1 cellular context compared by ENCODE assay signal in genomic region chr6:34745277-34746103, GRCh38.
A peak's percentile ranks its signal among the peaks of the same experiment; 100 is the strongest.
TF ChIP-seq lines count a peak whose summit lies in the region.

No MANE protein-coding gene starts in this region.

TF ChIP-seq in K562, 482 proteins besides CTCF, POLR2A, EP300 and RAD21 (continued from another document):
- TF ChIP-seq ZNF134 (CRISPR knock-in tag; conservative IDR thresholded peaks at IDR 0.05) (no peak), RBFOX2 (IDR thresholded peaks at IDR 0.05; ENCODE audit: low read depth, low read length) (no peak), ZNF165 (CRISPR knock-in tag; IDR thresholded peaks at IDR 0.05; ENCODE audit: borderline replicate concordance) (no peak), MXI1 (IDR thresholded peaks at IDR 0.05; ENCODE audit: low read depth, low read length) (no peak), BRD9 (IDR thresholded peaks at IDR 0.05; ENCODE audit: low read depth, partially characterized antibody) (no peak), C11orf30 (IDR thresholded peaks at IDR 0.05; ENCODE audit: low read depth) (no peak), RUNX1 (IDR thresholded peaks at IDR 0.05; ENCODE audit: low read depth) (no peak), ELF2 (CRISPR knock-in tag; IDR thresholded peaks at IDR 0.05) (no peak), TRIM28 (IDR thresholded peaks at IDR 0.05) (no peak), ZNF197 (CRISPR knock-in tag; IDR thresholded peaks at IDR 0.05; ENCODE audit: low read depth) (no peak), ZNF318 (IDR thresholded peaks at IDR 0.05; ENCODE audit: borderline replicate concordance in 1 of 2, low read depth in 1 of 2) (0 out of 4 replicates have a peak, but pooled peaks of 1 of the 2 experiments have one; percentile 26), KLF13 (tag; IDR thresholded peaks at IDR 0.05; ENCODE audit: borderline replicate concordance, low read depth) (no peak), MAFK (IDR thresholded peaks at IDR 0.05; ENCODE audit: low read length) (no peak), BMI1 (IDR thresholded peaks at IDR 0.05; ENCODE audit: low read length) (no peak), RBM22 (IDR thresholded peaks at IDR 0.05; ENCODE audit: low read depth, low read length, poor library complexity, severe bottlenecking) (no peak), XRCC5 (IDR thresholded peaks at IDR 0.05; ENCODE audit: low read depth, low read length) (no peak), ZNF175 (CRISPR knock-in tag; IDR thresholded peaks at IDR 0.05; ENCODE audit: low read depth) (no peak), HBP1 (CRISPR knock-in tag; IDR thresholded peaks at IDR 0.05) (no peak), NCOA6 (IDR thresholded peaks at IDR 0.05) (no peak), ZNF184 (CRISPR knock-in tag; IDR thresholded peaks at IDR 0.05) (no peak), RB1 (IDR thresholded peaks at IDR 0.05; ENCODE audit: low read depth) (no peak), NBN (IDR thresholded peaks at IDR 0.05; ENCODE audit: low read depth) (peak; percentile 70; the same call in 1 of the 2 replicates), USF2 (CRISPR knock-in tag; IDR thresholded peaks at IDR 0.05) (no peak), MED1 (CRISPR knock-in tag; IDR thresholded peaks at IDR 0.05; ENCODE audit: borderline replicate concordance) (no peak), PCBP1 (IDR thresholded peaks at IDR 0.05; ENCODE audit: low read depth, low read length, poor library complexity, severe bottlenecking) (no peak), PTBP1 (IDR thresholded peaks at IDR 0.05; ENCODE audit: low read depth, low read length) (no peak), TRIM24 (IDR thresholded peaks at IDR 0.05) (peak in 1 of 2 experiments; percentile 36; a peak in 1 of 4 replicates), MTA3 (IDR thresholded peaks at IDR 0.05; ENCODE audit: borderline replicate concordance) (peak; percentile 80; the same call in 1 of the 2 replicates), ZNF644 (tag; IDR thresholded peaks at IDR 0.05; ENCODE audit: low read depth) (no peak), CHD1 (IDR thresholded peaks at IDR 0.05; ENCODE audit: low read length) (no peak), TAL1 (IDR thresholded peaks at IDR 0.05) (0 out of 2 replicates have a peak, but pooled peaks have one; percentile 2), ZEB2 (IDR thresholded peaks at IDR 0.05) (no peak), ZNF253 (CRISPR knock-in tag; conservative IDR thresholded peaks at IDR 0.05) (no peak), HDAC1 (IDR thresholded peaks at IDR 0.05) (peak in 1 of 2 experiments; percentile 15; a peak in 1 of 4 replicates), MCM7 (IDR thresholded peaks at IDR 0.05) (no peak; a peak in 1 of 4 replicates), IFI16 (CRISPR knock-in tag; IDR thresholded peaks at IDR 0.05) (no peak)
- TF ChIP-seq, protein P1, sequence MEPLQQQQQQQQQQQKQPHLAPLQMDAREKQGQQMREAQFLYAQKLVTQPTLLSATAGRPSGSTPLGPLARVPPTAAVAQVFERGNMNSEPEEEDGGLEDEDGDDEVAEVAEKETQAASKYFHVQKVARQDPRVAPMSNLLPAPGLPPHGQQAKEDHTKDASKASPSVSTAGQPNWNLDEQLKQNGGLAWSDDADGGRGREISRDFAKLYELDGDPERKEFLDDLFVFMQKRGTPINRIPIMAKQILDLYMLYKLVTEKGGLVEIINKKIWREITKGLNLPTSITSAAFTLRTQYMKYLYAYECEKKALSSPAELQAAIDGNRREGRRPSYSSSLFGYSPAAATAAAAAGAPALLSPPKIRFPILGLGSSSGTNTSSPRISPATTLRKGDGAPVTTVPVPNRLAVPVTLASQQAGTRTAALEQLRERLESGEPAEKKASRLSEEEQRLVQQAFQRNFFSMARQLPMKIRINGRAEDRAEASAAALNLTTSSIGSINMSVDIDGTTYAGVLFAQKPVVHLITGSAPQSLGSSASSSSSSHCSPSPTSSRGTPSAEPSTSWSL (CRISPR knock-in tag; IDR thresholded peaks at IDR 0.05; ENCODE audit: borderline replicate concordance): no peak
- TF ChIP-seq, protein P2, sequence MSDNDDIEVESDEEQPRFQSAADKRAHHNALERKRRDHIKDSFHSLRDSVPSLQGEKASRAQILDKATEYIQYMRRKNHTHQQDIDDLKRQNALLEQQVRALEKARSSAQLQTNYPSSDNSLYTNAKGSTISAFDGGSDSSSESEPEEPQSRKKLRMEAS (CRISPR knock-in tag; IDR thresholded peaks at IDR 0.05): no peak
- TF ChIP-seq, protein P3, sequence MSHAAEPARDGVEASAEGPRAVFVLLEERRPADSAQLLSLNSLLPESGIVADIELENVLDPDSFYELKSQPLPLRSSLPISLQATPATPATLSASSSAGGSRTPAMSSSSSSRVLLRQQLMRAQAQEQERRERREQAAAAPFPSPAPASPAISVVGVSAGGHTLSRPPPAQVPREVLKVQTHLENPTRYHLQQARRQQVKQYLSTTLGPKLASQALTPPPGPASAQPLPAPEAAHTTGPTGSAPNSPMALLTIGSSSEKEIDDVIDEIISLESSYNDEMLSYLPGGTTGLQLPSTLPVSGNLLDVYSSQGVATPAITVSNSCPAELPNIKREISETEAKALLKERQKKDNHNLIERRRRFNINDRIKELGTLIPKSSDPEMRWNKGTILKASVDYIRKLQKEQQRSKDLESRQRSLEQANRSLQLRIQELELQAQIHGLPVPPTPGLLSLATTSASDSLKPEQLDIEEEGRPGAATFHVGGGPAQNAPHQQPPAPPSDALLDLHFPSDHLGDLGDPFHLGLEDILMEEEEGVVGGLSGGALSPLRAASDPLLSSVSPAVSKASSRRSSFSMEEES (CRISPR knock-in tag; IDR thresholded peaks at IDR 0.05): no peak
- TF ChIP-seq, protein P4, sequence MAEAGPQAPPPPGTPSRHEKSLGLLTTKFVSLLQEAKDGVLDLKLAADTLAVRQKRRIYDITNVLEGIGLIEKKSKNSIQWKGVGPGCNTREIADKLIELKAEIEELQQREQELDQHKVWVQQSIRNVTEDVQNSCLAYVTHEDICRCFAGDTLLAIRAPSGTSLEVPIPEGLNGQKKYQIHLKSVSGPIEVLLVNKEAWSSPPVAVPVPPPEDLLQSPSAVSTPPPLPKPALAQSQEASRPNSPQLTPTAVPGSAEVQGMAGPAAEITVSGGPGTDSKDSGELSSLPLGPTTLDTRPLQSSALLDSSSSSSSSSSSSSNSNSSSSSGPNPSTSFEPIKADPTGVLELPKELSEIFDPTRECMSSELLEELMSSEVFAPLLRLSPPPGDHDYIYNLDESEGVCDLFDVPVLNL (CRISPR knock-in tag; IDR thresholded peaks at IDR 0.05; ENCODE audit: low read depth): no peak
- TF ChIP-seq, protein P5, sequence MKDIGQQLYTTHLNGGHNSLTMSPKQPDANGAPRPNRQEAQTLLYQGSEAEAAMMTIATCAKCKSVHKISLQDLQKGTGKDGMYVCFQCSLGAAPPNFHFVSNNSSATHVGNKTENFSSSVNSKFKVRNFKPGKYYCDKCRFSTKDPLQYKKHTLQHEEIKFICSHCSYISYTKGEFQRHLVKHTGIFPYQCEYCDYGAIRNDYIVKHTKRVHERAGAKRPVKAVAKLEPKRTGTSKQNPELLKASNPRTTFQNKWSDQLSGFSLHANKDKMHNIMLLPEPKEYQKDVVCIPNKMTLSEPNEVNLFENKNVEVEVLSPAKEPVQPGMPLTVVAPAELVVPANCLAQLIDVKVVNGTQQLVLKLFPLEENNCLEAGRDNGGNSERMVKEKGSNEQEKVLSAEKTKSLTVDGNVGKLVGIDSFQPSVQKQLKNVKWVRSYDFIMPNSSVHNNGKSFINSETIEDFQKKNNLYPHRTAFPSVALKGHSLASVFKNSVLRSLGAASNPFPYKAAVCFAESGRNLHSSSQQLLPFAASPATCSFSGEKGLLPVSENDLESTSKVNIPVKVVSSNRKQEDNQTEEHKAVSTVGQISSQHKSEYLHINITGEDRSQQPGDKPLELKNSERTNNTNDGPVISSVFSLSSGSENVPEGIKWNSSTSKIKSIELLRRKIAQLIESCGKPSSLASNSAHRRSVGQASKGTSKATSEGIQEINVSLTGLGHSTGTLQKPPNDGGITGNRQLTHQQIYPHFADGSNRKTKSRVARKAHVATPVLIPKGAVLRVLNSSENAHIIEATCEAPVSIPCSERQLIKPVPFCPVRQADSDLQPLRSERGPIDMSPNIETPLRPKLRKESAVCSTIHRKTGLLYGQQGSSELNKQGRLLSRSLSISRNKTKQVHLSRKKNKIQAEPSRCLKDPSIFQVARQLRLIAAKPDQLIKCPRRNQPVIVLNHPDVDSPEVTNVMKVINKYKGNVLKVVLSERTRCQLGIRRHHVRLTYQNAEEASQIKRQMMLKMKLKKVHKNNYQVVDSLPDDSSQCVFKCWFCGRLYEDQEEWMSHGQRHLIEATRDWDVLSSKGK (CRISPR knock-in tag; IDR thresholded peaks at IDR 0.05): no peak
